ENCODE assay signal across 11 cellular contexts in the genomic region with DNA sequence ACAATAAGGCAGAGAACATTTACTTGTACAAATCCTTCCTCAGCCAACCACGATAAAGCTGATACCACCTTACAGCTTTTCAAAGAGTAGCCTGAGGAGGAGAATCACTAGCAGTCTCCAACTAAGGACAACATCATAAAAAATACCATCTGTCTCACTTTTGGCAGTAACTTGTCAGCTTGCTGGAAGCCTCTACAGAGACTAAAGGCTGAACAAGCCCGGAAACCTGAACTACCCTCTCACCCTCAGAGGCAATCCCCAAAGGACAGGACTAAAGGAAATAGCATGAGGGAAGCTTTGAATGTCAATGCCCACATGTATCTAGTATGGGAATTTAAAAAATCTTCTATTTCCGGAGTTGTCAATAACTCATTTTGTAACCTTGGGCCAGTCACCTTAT. TPM values are rescaled to one million over a fixed set of nuclear protein-coding genes. Genes with fewer than 3 reads are reported as not detected.
DNase-seq lines count a peak whose midpoint lies in the region; ATAC-seq and TF ChIP-seq lines count a peak whose summit lies in the region.
"Had no signal": no experiment of that assay in that cellular context is flagged by ENCODE, and none has a peak within 500 bp of the region (broad histone marks: within the 10 kb centered on the region; RNA-seq: fewer than 3 reads in every experiment).

No MANE protein-coding gene starts in this region.

- in situ Hi-C loops in astrocyte of the spinal cord (cut with HindIII; ENCODE audit: low sequenced_read_pairs) = no loop called here

- peak overlapping the region; percentile 45 for H3K4me3 Mint-ChIP-seq in natural killer cell treated with Interleukin-12 subunit alpha and Interleukin-12 subunit beta and Interleukin-15 and Interleukin-18, amount 100 ng/mL, for 72 hours

- H3K4me3 ChIP-seq in DND-41 (ENCODE audit: low read depth in 1 of 2, low read length in 2 of 2) = no peak overlapping the region
- no peak overlapping the region for H3K4me3 ChIP-seq in LNCaP clone FGC (ENCODE audit: low read depth, low read length)
- no peak overlapping the region for H3K4me3 ChIP-seq in astrocyte of the spinal cord (ENCODE audit: low read depth, low read length)
- H3K4me3 ChIP-seq: lung had no signal

- no peaks in the 10 kb centered on the region for H3K27me3 Mint-ChIP-seq in natural killer cell treated with Interleukin-12 subunit alpha and Interleukin-12 subunit beta and Interleukin-15 and Interleukin-18, amount 100 ng/mL, for 72 hours

- no peaks in the 10 kb centered on the region for H3K9me3 ChIP-seq in DND-41 (ENCODE audit: insufficient read depth, low read length, severe bottlenecking)

- no peaks in the 10 kb centered on the region for H3K9me3 Mint-ChIP-seq in natural killer cell treated with Interleukin-12 subunit alpha and Interleukin-12 subunit beta and Interleukin-15 and Interleukin-18, amount 100 ng/mL, for 72 hours

- H3K36me3 Mint-ChIP-seq in natural killer cell treated with Interleukin-12 subunit alpha and Interleukin-12 subunit beta and Interleukin-15 and Interleukin-18, amount 100 ng/mL, for 72 hours = peaks cover 8% of the 10 kb centered on the region

- no peak overlapping the region for H3K27ac ChIP-seq in DND-41 (ENCODE audit: low read length)

- ATAC-seq in DND-41 (ENCODE audit: insufficient read depth, low read depth) = 0 out of 3 replicates have a peak, but pooled peaks have one; percentile 23
- ATAC-seq in natural killer cell treated with Interleukin-12 subunit alpha and Interleukin-12 subunit beta and Interleukin-15 and Interleukin-18, amount 100 ng/mL, for 72 hours = no peak
- ATAC-seq in HG02798 (IDR thresholded peaks at IDR 0.05; ENCODE audit: poor library complexity, unreplicated experiment) = no peak

- no peak overlapping the region for H3K9ac ChIP-seq in DND-41 (ENCODE audit: low read depth, low read length)

- peak overlapping the region; percentile 2 to 87 for H3K27ac Mint-ChIP-seq in natural killer cell treated with Interleukin-12 subunit alpha and Interleukin-12 subunit beta and Interleukin-15 and Interleukin-18, amount 100 ng/mL, for 72 hours

- peaks cover 89% of the 10 kb centered on the region for H4K20me1 ChIP-seq in DND-41 (ENCODE audit: insufficient read depth, low read length)

- H3K79me2 ChIP-seq in DND-41 (ENCODE audit: insufficient read depth, low read length) = peaks cover 98% of the 10 kb centered on the region

- H2AFZ ChIP-seq in DND-41 (ENCODE audit: low read depth, low read length) = no peak overlapping the region

- DNase-seq in DND-41 = no peak
- DNase-seq in LNCaP clone FGC (ENCODE audit: low read depth) = peak; percentile 50
- DNase-seq in astrocyte of the spinal cord (ENCODE audit: low read depth, low spot score) = peak; percentile 22
- DNase-seq in natural killer cell treated with Interleukin-12 subunit alpha and Interleukin-12 subunit beta and Interleukin-15 and Interleukin-18, amount 100 ng/mL, for 72 hours (ENCODE audit: low spot score) = no peak
- DNase-seq in HUDEP-2 (lab: John Stamatoyannopoulos, UW; ENCODE audit: unreplicated experiment in 76 of 76) = no peak
- DNase-seq in activated effector memory CD4-positive, alpha-beta T cell treated with anti-CD3 and anti-CD28 coated beads, Interleukin-2, amount 50 U/mL, for 16 hours = no peak
- no peak for DNase-seq in LoVo (ENCODE audit: low spot score)
- DNase-seq: activated effector memory CD4-positive, alpha-beta T cell treated with Interleukin-2 at 50 U/mL for 16 hours; MM.1S had no signal

- peaks cover 12% of the 10 kb centered on the region; the same call in 1 of the 2 replicates for H3K4me1 ChIP-seq in DND-41 (ENCODE audit: insufficient read depth, low read length)

- TF ChIP-seq CTCF in DND-41 (IDR thresholded peaks at IDR 0.05; ENCODE audit: borderline replicate concordance, extremely low read depth, low read length, poor library complexity, severe bottlenecking) (no peak), LNCaP clone FGC (IDR thresholded peaks at IDR 0.05; ENCODE audit: control insufficient read depth, extremely low read depth, insufficient read depth) (no peak), astrocyte of the spinal cord (IDR thresholded peaks at IDR 0.05; ENCODE audit: low read depth, low read length) (no peak)

- H3K27me3 ChIP-seq in DND-41 (ENCODE audit: insufficient read depth, low read length, poor library complexity) = no peaks in the 10 kb centered on the region

- H3K4me1 Mint-ChIP-seq in natural killer cell treated with Interleukin-12 subunit alpha and Interleukin-12 subunit beta and Interleukin-15 and Interleukin-18, amount 100 ng/mL, for 72 hours (ENCODE audit: low read depth in 2 of 2) = peaks cover 50 to 54% of the 10 kb centered on the region in 2 donors

- peaks cover 65% of the 10 kb centered on the region for H3K36me3 ChIP-seq in DND-41 (ENCODE audit: insufficient read depth, low read length)

- no peak overlapping the region; the same call in none of the 2 replicates for H3K4me2 ChIP-seq in DND-41 (ENCODE audit: insufficient read depth, low read length)

RNA-seq across cellular contexts. Expression of a gene that starts 10.6 kb away (rescaled TPM):
- 100 to 1,000 TPM; 127 to 145 TPM for total RNA-seq in natural killer cell treated with Interleukin-12 subunit alpha and Interleukin-12 subunit beta and Interleukin-15 and Interleukin-18, amount 100 ng/mL, for 72 hours

RNA-seq across cellular contexts. Expression of a gene that starts 47.4 kb away (rescaled TPM):
- not detected for total RNA-seq in natural killer cell treated with Interleukin-12 subunit alpha and Interleukin-12 subunit beta and Interleukin-15 and Interleukin-18, amount 100 ng/mL, for 72 hours

RNA-seq across cellular contexts. Expression of a gene that starts 59.6 kb away (rescaled TPM):
- total RNA-seq in natural killer cell treated with Interleukin-12 subunit alpha and Interleukin-12 subunit beta and Interleukin-15 and Interleukin-18, amount 100 ng/mL, for 72 hours = 10 to 100 TPM; 21.2 to 36.2 TPM

Comparison
In these comparisons a context has a peak if more than half of its experiments do, and no peak if none do; other contexts are left out.
1. DNase-seq: peak in LNCaP clone FGC (single experiment) and astrocyte of the spinal cord (single experiment); none in DND-41 (single experiment), natural killer cell treated with Interleukin-12 subunit alpha and Interleukin-12 subunit beta and Interleukin-15 and Interleukin-18, amount 100 ng/mL, for 72 hours (single experiment), HUDEP-2 (0 of 76), activated effector memory CD4-positive, alpha-beta T cell treated with anti-CD3 and anti-CD28 coated beads, Interleukin-2, amount 50 U/mL, for 16 hours (single experiment) and LoVo (single experiment).